ENCODE assay signal across 8 cellular contexts in the genomic region with DNA sequence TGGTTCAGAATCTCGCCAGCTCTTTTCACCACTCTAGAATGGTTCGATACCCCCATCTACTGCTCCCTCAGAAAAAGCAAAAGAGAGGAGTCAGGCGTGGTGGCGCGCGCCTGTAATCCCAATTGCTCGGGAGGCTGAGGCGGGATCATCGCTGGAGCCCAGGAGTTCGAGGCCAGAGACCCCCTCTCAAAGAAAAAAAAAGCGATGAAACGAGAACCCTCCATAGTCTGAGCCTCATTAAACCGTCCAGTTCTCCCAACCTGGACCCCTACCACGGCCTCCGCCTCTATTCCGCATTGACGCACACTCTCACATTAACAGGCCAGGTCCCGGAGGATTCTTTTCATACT. TPM values are rescaled to one million over a fixed set of nuclear protein-coding genes. Genes with fewer than 3 reads are reported as not detected.
DNase-seq lines count a peak whose midpoint lies in the region; TF ChIP-seq lines count a peak whose summit lies in the region.

No MANE protein-coding gene starts in this region.

- H3K9ac ChIP-seq in parathyroid adenoma = no peak overlapping the region

- intact Hi-C loops in esophagus muscularis mucosa (cut with DNase I) = loop anchor here (5.0 kb wide), 2 partner anchors 68 to 278 kb away; a partner anchor contains a TSS

- no peak for TF ChIP-seq EP300 in esophagus muscularis mucosa (IDR thresholded peaks at IDR 0.05)

- peak overlapping the region; percentile 61 for H2AFZ ChIP-seq in parathyroid adenoma

- peak overlapping the region; percentile 51 for H3K4me2 ChIP-seq in parathyroid adenoma (ENCODE audit: low read length)

- H3K79me2 ChIP-seq in parathyroid adenoma = no peaks in the 10 kb centered on the region

- H3K9me3 ChIP-seq in esophagus muscularis mucosa = no peaks in the 10 kb centered on the region
- H3K9me3 ChIP-seq in parathyroid adenoma (ENCODE audit: control insufficient read depth, low read length) = no peaks in the 10 kb centered on the region

- TF ChIP-seq POLR2A in esophagus muscularis mucosa (IDR thresholded peaks at IDR 0.05; ENCODE audit: low read depth) = no peak

- WGBS in esophagus muscularis mucosa = 36% methylated on average over 18 of the region's 18 CpGs

- H3K27me3 ChIP-seq in esophagus muscularis mucosa = no peaks in the 10 kb centered on the region
- no peaks in the 10 kb centered on the region for H3K27me3 ChIP-seq in parathyroid adenoma (ENCODE audit: control insufficient read depth, insufficient read depth, low read length)

- no peaks in the 10 kb centered on the region for H3K36me3 ChIP-seq in esophagus muscularis mucosa
- H3K36me3 ChIP-seq in parathyroid adenoma (ENCODE audit: control insufficient read depth, insufficient read depth, low read length) = no peaks in the 10 kb centered on the region

- H3K4me3 ChIP-seq in esophagus muscularis mucosa (peak overlapping the region; percentile 68 to 79 (median 74)), parathyroid adenoma (ENCODE audit: low read depth, low read length) (peak overlapping the region; percentile 82)

- H3K27ac ChIP-seq in esophagus muscularis mucosa (replicated peaks in 1 of 4) (peak overlapping the region; percentile 81 to 90 (median 85)), parathyroid adenoma (peak overlapping the region; percentile 64)

- DNase-seq in ELF-1 (ENCODE audit: low read depth, low spot score) (peak; percentile 11), SHP77 treated with DMSO at 0.1 percent for 48 hours (lab: John Stamatoyannopoulos, UW) (peak; percentile 22), esophagus muscularis mucosa (ENCODE audit: extremely low spot score) (no peak), germinal center (ENCODE audit: low spot score) (no peak), NCI-H446 treated with DMSO at 0.1 percent for 48 hours (lab: John Stamatoyannopoulos, UW) (no peak), GM20000 (ENCODE audit: low spot score) (no peak), NCI-H2196 treated with DMSO at 0.1 percent for 48 hours (lab: John Stamatoyannopoulos, UW; ENCODE audit: unreplicated experiment) (no peak)

- TF ChIP-seq CTCF in esophagus muscularis mucosa (IDR thresholded peaks at IDR 0.05) (no peak), parathyroid adenoma (IDR thresholded peaks at IDR 0.05) (no peak), GM20000 (IDR thresholded peaks at IDR 0.05; ENCODE audit: extremely low read depth, missing control alignments) (no peak)

- peaks cover 17 to 24% (median 19%) of the 10 kb centered on the region in 4 donors for H3K4me1 ChIP-seq in esophagus muscularis mucosa
- peaks cover 4% of the 10 kb centered on the region for H3K4me1 ChIP-seq in parathyroid adenoma

RNA-seq across cellular contexts. Expression of a gene that starts 0.4 kb away (rescaled TPM):
- total RNA-seq in esophagus muscularis mucosa = 1 to 10 TPM; 4.2 to 8.6 (median 5.8) TPM

RNA-seq across cellular contexts. Expression of a gene that starts 0.6 kb away (rescaled TPM):
- total RNA-seq in esophagus muscularis mucosa = 1 to 10 TPM; 3.1 to 4.5 (median 3.5) TPM

RNA-seq across cellular contexts. Expression of a gene that starts 51.5 kb away (rescaled TPM):
- total RNA-seq in esophagus muscularis mucosa = 10 to 100 TPM; 32.0 to 50.9 (median 35.8) TPM

Comparison
In these comparisons a context has a peak if more than half of its experiments do, and no peak if none do; other contexts are left out.
1. DNase-seq: peak in ELF-1 (single experiment) and SHP77 treated with DMSO at 0.1 percent for 48 hours (single experiment); none in esophagus muscularis mucosa (single experiment), germinal center (single experiment), NCI-H446 treated with DMSO at 0.1 percent for 48 hours (single experiment), GM20000 (single experiment) and NCI-H2196 treated with DMSO at 0.1 percent for 48 hours (single experiment).